In genomic region chr11:96337541-96338530, GRCh38 we compare ENCODE assay signal across 1 cellular context.
TF ChIP-seq lines count a peak whose summit lies in the region.

No MANE protein-coding gene starts in this region.

TF ChIP-seq in K562, 482 proteins besides CTCF, POLR2A, EP300 and RAD21 (continued from another document and continues in another):
- TF ChIP-seq UBTF (IDR thresholded peaks at IDR 0.05; ENCODE audit: borderline replicate concordance in 1 of 2, low read depth in 2 of 2, low read length in 2 of 2) (no peak), MIER1 (IDR thresholded peaks at IDR 0.05; ENCODE audit: low read depth) (no peak), TFAM (CRISPR knock-in tag; conservative IDR thresholded peaks at IDR 0.05) (no peak), CBFA2T2 (conservative IDR thresholded peaks at IDR 0.05) (peak; percentile 81), EP400 (IDR thresholded peaks at IDR 0.05) (no peak; the same call in 1 of the 2 replicates), TCF3 (CRISPR knock-in tag; IDR thresholded peaks at IDR 0.05) (peak; percentile 50), CC2D1A (IDR thresholded peaks at IDR 0.05) (peak; percentile 36; the same call in 1 of the 2 replicates), FOXK1 (CRISPR knock-in tag; IDR thresholded peaks at IDR 0.05; ENCODE audit: borderline replicate concordance) (no peak), ZNF263 (CRISPR knock-in tag; IDR thresholded peaks at IDR 0.05; ENCODE audit: borderline replicate concordance) (no peak), ZNF449 (CRISPR knock-in tag; IDR thresholded peaks at IDR 0.05) (no peak), HDGF (IDR thresholded peaks at IDR 0.05) (no peak), TEAD1 (CRISPR knock-in tag; IDR thresholded peaks at IDR 0.05) (no peak), THRAP3 (IDR thresholded peaks at IDR 0.05; ENCODE audit: borderline replicate concordance) (no peak), RFX5 (IDR thresholded peaks at IDR 0.05; ENCODE audit: low read depth, low read length) (no peak), ELF1 (tag; IDR thresholded peaks at IDR 0.05) (no peak), MXI1 (IDR thresholded peaks at IDR 0.05; ENCODE audit: low read depth, low read length) (0 out of 2 replicates have a peak, but pooled peaks have one; percentile 33), SAP30 (IDR thresholded peaks at IDR 0.05; ENCODE audit: borderline replicate concordance, insufficient read depth, low read depth, low read length, poor library complexity, severe bottlenecking) (no peak), ZSCAN29 (IDR thresholded peaks at IDR 0.05) (no peak), TCF7L2 (IDR thresholded peaks at IDR 0.05; ENCODE audit: low read depth, low read length) (no peak), ZNF24 (IDR thresholded peaks at IDR 0.05) (no peak), RNF2 (IDR thresholded peaks at IDR 0.05) (0 out of 2 replicates have a peak, but pooled peaks have one; percentile 19), AFF1 (IDR thresholded peaks at IDR 0.05; ENCODE audit: low read depth in 1 of 2, partially characterized antibody in 2 of 2) (peak in 1 of 2 experiments; percentile 20), HMG20B (CRISPR knock-in tag; IDR thresholded peaks at IDR 0.05) (no peak), NUFIP1 (IDR thresholded peaks at IDR 0.05; ENCODE audit: partially characterized antibody) (no peak), ETV6 (IDR thresholded peaks at IDR 0.05; ENCODE audit: borderline replicate concordance in 1 of 2, low read depth in 2 of 2, low read length in 1 of 2) (no peak), ETV6 (CRISPR knock-in tag; IDR thresholded peaks at IDR 0.05; ENCODE audit: borderline replicate concordance) (no peak), SETDB1 (IDR thresholded peaks at IDR 0.05; ENCODE audit: low read length) (no peak), HES1 (IDR thresholded peaks at IDR 0.05; ENCODE audit: low read depth) (0 out of 2 replicates have a peak, but pooled peaks have one; percentile 16), ZNF316 (IDR thresholded peaks at IDR 0.05) (peak; percentile 68; the same call in 1 of the 2 replicates), KAT7 (CRISPR knock-in tag; IDR thresholded peaks at IDR 0.05; ENCODE audit: borderline replicate concordance) (peak; percentile 56; the same call in 1 of the 2 replicates), KLF1 (tag; IDR thresholded peaks at IDR 0.05) (no peak), ZBED1 (IDR thresholded peaks at IDR 0.05) (no peak), TAL1 (IDR thresholded peaks at IDR 0.05) (peak; percentile 72), HDAC6 (IDR thresholded peaks at IDR 0.05; ENCODE audit: low read depth, low read length) (no peak), PHF20 (IDR thresholded peaks at IDR 0.05; ENCODE audit: partially characterized antibody) (no peak), ZBTB12 (CRISPR knock-in tag; IDR thresholded peaks at IDR 0.05) (no peak), ZNF586 (CRISPR knock-in tag; conservative IDR thresholded peaks at IDR 0.05) (no peak), C11orf30 (IDR thresholded peaks at IDR 0.05; ENCODE audit: low read depth) (peak; percentile 69; the same call in 1 of the 2 replicates), MEF2A (IDR thresholded peaks at IDR 0.05; ENCODE audit: control insufficient read depth, low read depth, low read length) (no peak), PHB2 (IDR thresholded peaks at IDR 0.05; ENCODE audit: low read depth) (no peak), NFYB (IDR thresholded peaks at IDR 0.05; ENCODE audit: extremely low read depth, insufficient read length) (no peak), RBM34 (IDR thresholded peaks at IDR 0.05; ENCODE audit: borderline replicate concordance, insufficient read depth, low read length) (no peak), DDX20 (tag; IDR thresholded peaks at IDR 0.05; ENCODE audit: low read depth) (no peak), POLR2AphosphoS5 (IDR thresholded peaks at IDR 0.05; ENCODE audit: control insufficient read depth, insufficient read depth, low read depth, low read length) (0 out of 2 replicates have a peak, but pooled peaks have one; percentile 27), ZNF609 (CRISPR knock-in tag; IDR thresholded peaks at IDR 0.05; ENCODE audit: borderline replicate concordance) (no peak), SAFB (IDR thresholded peaks at IDR 0.05; ENCODE audit: borderline replicate concordance, low read depth, low read length) (no peak), HDAC1 (IDR thresholded peaks at IDR 0.05) (peak in 1 of 2 experiments; percentile 15; a peak in 1 of 4 replicates), ZNF445 (CRISPR knock-in tag; IDR thresholded peaks at IDR 0.05; ENCODE audit: low read depth) (no peak), ZMIZ1 (IDR thresholded peaks at IDR 0.05; ENCODE audit: low read depth in 2 of 2, low read length in 2 of 2) (no peak)
